In genomic region chr3:12155833-12156232, GRCh38 we compare ENCODE assay signal across 10 cellular contexts. TPM values are rescaled to one million over a fixed set of nuclear protein-coding genes. Genes with fewer than 3 reads are reported as not detected.
A peak's percentile ranks its signal among the peaks of the same experiment; 100 is the strongest.
DNase-seq lines count a peak whose midpoint lies in the region; ATAC-seq and TF ChIP-seq lines count a peak whose summit lies in the region.
"Had no signal": no experiment of that assay in that cellular context is flagged by ENCODE, and none has a peak within 500 bp of the region (broad histone marks: within the 10 kb centered on the region; RNA-seq: fewer than 3 reads in every experiment).

No MANE protein-coding gene starts in this region.

- no peaks in the 10 kb centered on the region for H3K36me3 Mint-ChIP-seq in activated CD8-positive, alpha-beta memory T cell treated with anti-CD3 and anti-CD28 coated beads, Interleukin-2, amount 10 ng/mL, durations not matched to agents 7 days and 5 days

- H3K4me3 ChIP-seq in astrocyte of the spinal cord (ENCODE audit: low read depth, low read length) (no peak overlapping the region), right atrium auricular region (no peak overlapping the region), tibial artery (no peak overlapping the region)

- H3K4me3 Mint-ChIP-seq in activated CD8-positive, alpha-beta memory T cell treated with anti-CD3 and anti-CD28 coated beads, Interleukin-2, amount 10 ng/mL, durations not matched to agents 7 days and 5 days: no peak overlapping the region

- H3K9me3 ChIP-seq in right atrium auricular region (no peaks in the 10 kb centered on the region), tibial artery (no peaks in the 10 kb centered on the region)
- H3K9me3 ChIP-seq: neutrophil had no signal

- no peaks in the 10 kb centered on the region for H3K27me3 ChIP-seq in right atrium auricular region
- no peaks in the 10 kb centered on the region for H3K27me3 ChIP-seq in tibial artery

- no peak overlapping the region for H3K27ac Mint-ChIP-seq in activated CD8-positive, alpha-beta memory T cell treated with anti-CD3 and anti-CD28 coated beads, Interleukin-2, amount 10 ng/mL, durations not matched to agents 7 days and 5 days

- H3K27ac ChIP-seq in right atrium auricular region (peak overlapping the region; percentile 57 to 83), tibial artery (peak overlapping the region; percentile 74 to 78)
- H3K27ac ChIP-seq: neutrophil had no signal

- H3K27me3 Mint-ChIP-seq in activated CD8-positive, alpha-beta memory T cell treated with anti-CD3 and anti-CD28 coated beads, Interleukin-2, amount 10 ng/mL, durations not matched to agents 7 days and 5 days: peaks cover 31% of the 10 kb centered on the region

- H3K36me3 ChIP-seq in right atrium auricular region (peaks cover 21% of the 10 kb centered on the region), tibial artery (peaks cover 3 to 38% (median 22%) of the 10 kb centered on the region in 3 donors)
- H3K36me3 ChIP-seq: neutrophil had no signal

- H3K4me1 Mint-ChIP-seq in activated CD8-positive, alpha-beta memory T cell treated with anti-CD3 and anti-CD28 coated beads, Interleukin-2, amount 10 ng/mL, durations not matched to agents 7 days and 5 days: no peaks in the 10 kb centered on the region

- H3K4me1 ChIP-seq in right atrium auricular region (peaks cover 0 to 49% of the 10 kb centered on the region in 2 donors), tibial artery (peaks cover 0 to 61% (median 39%) of the 10 kb centered on the region in 4 donors)

- TF ChIP-seq CTCF in astrocyte of the spinal cord (IDR thresholded peaks at IDR 0.05; ENCODE audit: low read depth, low read length) (no peak), right atrium auricular region (IDR thresholded peaks at IDR 0.05) (no peak), tibial artery (IDR thresholded peaks at IDR 0.05) (no peak)

- no peaks in the 10 kb centered on the region for H3K9me3 Mint-ChIP-seq in activated CD8-positive, alpha-beta memory T cell treated with anti-CD3 and anti-CD28 coated beads, Interleukin-2, amount 10 ng/mL, durations not matched to agents 7 days and 5 days (ENCODE audit: low read depth)

- intact Hi-C loops in tibial artery (cut with DNase I; ENCODE audit: low total_unique reads): no loop called here

- DNase-seq in HT1080 (ENCODE audit: low read depth) (peak; percentile 85), astrocyte of the spinal cord (ENCODE audit: low read depth, low spot score) (peak; percentile 74), right atrium auricular region (ENCODE audit: low spot score) (peak; percentile 81), tibial artery (peak in 1 of 2 donors; percentile 45), NCI-H774 (lab: John Stamatoyannopoulos, UW) (no peak)
- no peak for DNase-seq in activated CD8-positive, alpha-beta memory T cell treated with anti-CD3 and anti-CD28 coated beads, Interleukin-2, amount 10 ng/mL, durations not matched to agents 7 days and 5 days
- DNase-seq: activated CD4-positive, alpha-beta T cell treated with anti-CD3 and anti-CD28 coated beads for 48 hours; NCI-H1092 treated with DMSO at 0.1 percent for 48 hours had no signal

- no peak for ATAC-seq in HG03457 (IDR thresholded peaks at IDR 0.05; ENCODE audit: unreplicated experiment)
- no peak for ATAC-seq in activated CD8-positive, alpha-beta memory T cell treated with anti-CD3 and anti-CD28 coated beads, Interleukin-2, amount 10 ng/mL, durations not matched to agents 7 days and 5 days

- CTCF ChIA-PET in activated CD8-positive, alpha-beta memory T cell treated with anti-CD3 and anti-CD28 coated beads, Interleukin-2, amount 10 ng/mL, durations not matched to agents 7 days and 5 days (lab: Charles Lee): no interaction called here

- in situ Hi-C loops in astrocyte of the spinal cord (cut with HindIII; ENCODE audit: low sequenced_read_pairs): no loop called here

RNA-seq across cellular contexts. Expression of gene TIMP4, which starts 2.9 kb away (rescaled TPM):
- not detected in 2 replicates for total RNA-seq in HT1080 (2014; rRNA removed; shearing (Covaris generic))
- polyA plus RNA-seq in HT1080 (2015; cell fraction: cytosol; rRNA removed): not detected in 2 replicates
- polyA plus RNA-seq in HT1080 (2015; cell fraction: nucleus; rRNA removed): not detected in 2 replicates
- 10 to 100 TPM; 29.1 to 31.1 TPM for total RNA-seq in right atrium auricular region
- not detected for total RNA-seq in activated CD8-positive, alpha-beta memory T cell treated with anti-CD3 and anti-CD28 coated beads, Interleukin-2, amount 10 ng/mL, durations not matched to agents 7 days and 5 days

Comparison
In these comparisons a context has a peak if more than half of its experiments do, and no peak if none do; other contexts are left out.
1. DNase-seq: peak in HT1080 (single experiment), astrocyte of the spinal cord (single experiment) and right atrium auricular region (single experiment); none in NCI-H774 (single experiment) and activated CD8-positive, alpha-beta memory T cell treated with anti-CD3 and anti-CD28 coated beads, Interleukin-2, amount 10 ng/mL, durations not matched to agents 7 days and 5 days (single experiment).
2. RNA of gene TIMP4, which starts 2.9 kb away (total RNA-seq): 29.1 to 31.1 TPM in right atrium auricular region; not detected in activated CD8-positive, alpha-beta memory T cell treated with anti-CD3 and anti-CD28 coated beads, Interleukin-2, amount 10 ng/mL, durations not matched to agents 7 days and 5 days and not detected in HT1080; every median in the first group is over 10 times any median in the second.